8 cellular contexts compared by ENCODE assay signal in genomic region chr11:47426062-47426956, GRCh38.
DNase-seq lines count a peak whose midpoint lies in the region; ATAC-seq, FAIRE-seq and TF ChIP-seq lines count a peak whose summit lies in the region.

TSS of gene PSMC3 (minus strand) at chr11:47426439. CDS start at chr11:47426279, 160 bp downstream.

- H3K4me3 Mint-ChIP-seq in central memory CD8-positive, alpha-beta T cell: peak within 1 kb of the TSS; percentile 100

- TF ChIP-seq CTCF in AG09309 (IDR thresholded peaks at IDR 0.05; ENCODE audit: control insufficient read depth, insufficient read depth, low read depth, low read length, missing control alignments): no peak

- ATAC-seq in GM19025 (IDR thresholded peaks at IDR 0.05; ENCODE audit: low read depth, unreplicated experiment) (peak; percentile 94), HG03342 (IDR thresholded peaks at IDR 0.05; ENCODE audit: unreplicated experiment) (peak; percentile 93)
- ATAC-seq in central memory CD8-positive, alpha-beta T cell (replicated peaks; ENCODE audit: extremely low read depth, poor library complexity, severe bottlenecking): peak; percentile 96

- H3K27me3 Mint-ChIP-seq in central memory CD8-positive, alpha-beta T cell: no peaks in the 10 kb centered on the region

- H3K9me3 Mint-ChIP-seq in central memory CD8-positive, alpha-beta T cell: no peaks in the 10 kb centered on the region

- peaks cover 23% of the 10 kb centered on the region for H3K36me3 Mint-ChIP-seq in central memory CD8-positive, alpha-beta T cell (ENCODE audit: insufficient read depth)

- peak within 1 kb of the TSS; percentile 98 for H3K4me3 ChIP-seq in AG09309 (ENCODE audit: control insufficient read depth, low read depth, low read length)

- DNase-seq in AG09309 (ENCODE audit: low read depth) (peak; percentile 64), NCI-H446 (lab: John Stamatoyannopoulos, UW) (peak; percentile 97 to 99)
- DNase-seq in activated CD4-positive, CD25-positive, alpha-beta regulatory T cell treated with anti-CD3 and anti-CD28 coated beads, Interleukin-2, amount 50 U/mL, for 16 hours (ENCODE audit: low read depth, low spot score): peak; percentile 97
- peak; percentile 93 to 96 for DNase-seq in central memory CD8-positive, alpha-beta T cell (ENCODE audit: low spot score in 2 of 2)
- peak; percentile 99 for DNase-seq in stimulated activated CD4-positive, alpha-beta T cell treated with anti-CD3 and anti-CD28 coated beads, Interleukin-12 subunit alpha, Interleukin-12 subunit beta, amount 100 ng/mL, for 4 hours

- H3K27ac Mint-ChIP-seq in central memory CD8-positive, alpha-beta T cell (ENCODE audit: low read depth): peak within 1 kb of the TSS; percentile 99

- H3K4me1 Mint-ChIP-seq in central memory CD8-positive, alpha-beta T cell: peaks cover 22% of the 10 kb centered on the region

- FAIRE-seq in islet of Langerhans (lab: Jason Lieb, UNC): peak; percentile 81

Comparison
In these comparisons a context has a peak if more than half of its experiments do, and no peak if none do; other contexts are left out.
1. Peak in every context shown above with its lines: DNase-seq, ATAC-seq and H3K4me3 ChIP-seq.